Comparison of ENCODE assay signal across 22 cellular contexts in genomic region chr5:148421661-148422060, GRCh38. TPM values are rescaled to one million over a fixed set of nuclear protein-coding genes. Genes with fewer than 3 reads are reported as not detected.
DNase-seq lines count a peak whose midpoint lies in the region; ATAC-seq and TF ChIP-seq lines count a peak whose summit lies in the region.
"Had no signal": no experiment of that assay in that cellular context is flagged by ENCODE, and none has a peak within 500 bp of the region (broad histone marks: within the 10 kb centered on the region; RNA-seq: fewer than 3 reads in every experiment).

No MANE protein-coding gene starts in this region.

- H3K27ac ChIP-seq in CD8-positive, alpha-beta T cell (ENCODE audit: low read depth, low read length) = no peak overlapping the region
- H3K27ac ChIP-seq: HL-60 had no signal

- H3K36me3 Mint-ChIP-seq in activated naive CD4-positive, alpha-beta T cell treated with anti-CD3 and anti-CD28 coated beads, Interleukin-2, amount 50 U/mL, for 72 hours = peaks cover 14 to 38% of the 10 kb centered on the region in 2 donors
- peaks cover 65% of the 10 kb centered on the region for H3K36me3 Mint-ChIP-seq in activated naive CD4-positive, alpha-beta T cell treated with anti-CD3 and anti-CD28 coated beads, Interleukin-2, amount 10 ng/mL, durations not matched to agents 7 days and 5 days
- H3K36me3 Mint-ChIP-seq in CD8-positive, alpha-beta T cell = peaks cover 88% of the 10 kb centered on the region
- H3K36me3 Mint-ChIP-seq in activated T-helper 17 cell treated with anti-CD3 and anti-CD28 coated beads, Interleukin-2, amount 50 U/mL, for 72 hours (ENCODE audit: low read depth) = peaks cover 99% of the 10 kb centered on the region
- H3K36me3 Mint-ChIP-seq in stimulated activated effector memory CD8-positive, alpha-beta T cell treated with anti-CD3 and anti-CD28 coated beads, Interleukin-12 subunit alpha, Interleukin-12 subunit beta, amount 100 ng/mL, for 72 hours = peaks cover 100% of the 10 kb centered on the region

- H3K4me3 Mint-ChIP-seq in activated naive CD4-positive, alpha-beta T cell treated with anti-CD3 and anti-CD28 coated beads, Interleukin-2, amount 10 ng/mL, durations not matched to agents 7 days and 5 days = no peak overlapping the region
- no peak overlapping the region for H3K4me3 Mint-ChIP-seq in CD8-positive, alpha-beta T cell
- H3K4me3 Mint-ChIP-seq in activated T-helper 17 cell treated with anti-CD3 and anti-CD28 coated beads, Interleukin-2, amount 50 U/mL, for 72 hours = no peak overlapping the region
- H3K4me3 Mint-ChIP-seq in stimulated activated effector memory CD8-positive, alpha-beta T cell treated with anti-CD3 and anti-CD28 coated beads, Interleukin-12 subunit alpha, Interleukin-12 subunit beta, amount 100 ng/mL, for 72 hours = no peak overlapping the region
- H3K4me3 Mint-ChIP-seq: CD8-positive, alpha-beta memory T cell had no signal

- CTCF ChIA-PET in activated naive CD4-positive, alpha-beta T cell treated with anti-CD3 and anti-CD28 coated beads, Interleukin-2, amount 10 ng/mL, durations not matched to agents 7 days and 5 days (lab: Charles Lee) = no interaction called here
- CTCF ChIA-PET in CD8-positive, alpha-beta T cell (lab: Charles Lee) = interaction anchor here (0.8 kb wide), 2 partner anchors 20 to 614 kb away, joined by 3 read pairs; no protein-coding TSS in a partner anchor

- no peak for DNase-seq in activated naive CD4-positive, alpha-beta T cell treated with anti-CD3 and anti-CD28 coated beads, Interleukin-2, amount 50 U/mL, for 72 hours (ENCODE audit: low spot score in 2 of 2)
- no peak for DNase-seq in activated naive CD4-positive, alpha-beta T cell treated with anti-CD3 and anti-CD28 coated beads, Interleukin-2, amount 10 ng/mL, durations not matched to agents 7 days and 5 days
- no peak for DNase-seq in CD8-positive, alpha-beta T cell
- DNase-seq in stimulated activated effector memory CD8-positive, alpha-beta T cell treated with anti-CD3 and anti-CD28 coated beads, Interleukin-12 subunit alpha, Interleukin-12 subunit beta, amount 100 ng/mL, for 72 hours (ENCODE audit: low spot score in 2 of 2) = no peak
- no peak for DNase-seq in Ammon's horn (ENCODE audit: low spot score)
- no peak for DNase-seq in NCI-H146 (lab: John Stamatoyannopoulos, UW)
- DNase-seq: CD8-positive, alpha-beta memory T cell; DMS53; GDM1; KBM-7; NCI-H1105; NCI-H1694; NCI-H2081; NCI-H2171; NCI-H345; NCI-H524 treated with DMSO at 0.1 percent for 48 hours; NCI-H82; SIG-M5 had no signal

- H3K27me3 ChIP-seq in CD8-positive, alpha-beta T cell (ENCODE audit: insufficient read depth, low read length) = no peaks in the 10 kb centered on the region

- no peaks in the 10 kb centered on the region for H3K4me1 Mint-ChIP-seq in activated naive CD4-positive, alpha-beta T cell treated with anti-CD3 and anti-CD28 coated beads, Interleukin-2, amount 10 ng/mL, durations not matched to agents 7 days and 5 days
- peaks cover 9% of the 10 kb centered on the region for H3K4me1 Mint-ChIP-seq in CD8-positive, alpha-beta T cell (ENCODE audit: low read depth)
- H3K4me1 Mint-ChIP-seq in activated T-helper 17 cell treated with anti-CD3 and anti-CD28 coated beads, Interleukin-2, amount 50 U/mL, for 72 hours = peaks cover 5% of the 10 kb centered on the region
- peaks cover 15% of the 10 kb centered on the region for H3K4me1 Mint-ChIP-seq in stimulated activated effector memory CD8-positive, alpha-beta T cell treated with anti-CD3 and anti-CD28 coated beads, Interleukin-12 subunit alpha, Interleukin-12 subunit beta, amount 100 ng/mL, for 72 hours

- no peak for TF ChIP-seq CTCF in CD8-positive, alpha-beta T cell (IDR thresholded peaks at IDR 0.05)

- H3K9me3 ChIP-seq in CD8-positive, alpha-beta T cell (ENCODE audit: low read length) = no peaks in the 10 kb centered on the region

- no peaks in the 10 kb centered on the region for H3K27me3 Mint-ChIP-seq in activated naive CD4-positive, alpha-beta T cell treated with anti-CD3 and anti-CD28 coated beads, Interleukin-2, amount 10 ng/mL, durations not matched to agents 7 days and 5 days
- no peaks in the 10 kb centered on the region for H3K27me3 Mint-ChIP-seq in CD8-positive, alpha-beta T cell (ENCODE audit: low read depth)
- H3K27me3 Mint-ChIP-seq in activated T-helper 17 cell treated with anti-CD3 and anti-CD28 coated beads, Interleukin-2, amount 50 U/mL, for 72 hours = no peaks in the 10 kb centered on the region
- H3K27me3 Mint-ChIP-seq: CD8-positive, alpha-beta memory T cell had no signal

- H3K36me3 ChIP-seq in CD8-positive, alpha-beta T cell (ENCODE audit: insufficient read depth, low read length) = peaks cover 40% of the 10 kb centered on the region

- no peak overlapping the region for H3K4me3 ChIP-seq in CD8-positive, alpha-beta T cell (ENCODE audit: low read depth, low read length)

- POLR2A ChIA-PET in CD8-positive, alpha-beta T cell (lab: Charles Lee) = no interaction called here

- no peaks in the 10 kb centered on the region for H3K4me1 ChIP-seq in CD8-positive, alpha-beta T cell (ENCODE audit: insufficient read depth, low read length)

- no peak for ATAC-seq in activated naive CD4-positive, alpha-beta T cell treated with anti-CD3 and anti-CD28 coated beads, Interleukin-2, amount 50 U/mL, for 72 hours
- ATAC-seq in CD8-positive, alpha-beta T cell = no peak
- no peak for ATAC-seq in activated T-helper 17 cell treated with anti-CD3 and anti-CD28 coated beads, Interleukin-2, amount 50 U/mL, for 72 hours (replicated peaks)
- no peak for ATAC-seq in stimulated activated effector memory CD8-positive, alpha-beta T cell treated with anti-CD3 and anti-CD28 coated beads, Interleukin-12 subunit alpha, Interleukin-12 subunit beta, amount 100 ng/mL, for 72 hours
- ATAC-seq: HCT116, Panc1 had no signal

- intact Hi-C loops in CD8-positive, alpha-beta T cell (cut with DNase I, micrococcal nuclease) = no loop called here

- peak overlapping the region; percentile 0 to 55 for H3K27ac Mint-ChIP-seq in activated naive CD4-positive, alpha-beta T cell treated with anti-CD3 and anti-CD28 coated beads, Interleukin-2, amount 50 U/mL, for 72 hours
- no peak overlapping the region for H3K27ac Mint-ChIP-seq in activated naive CD4-positive, alpha-beta T cell treated with anti-CD3 and anti-CD28 coated beads, Interleukin-2, amount 10 ng/mL, durations not matched to agents 7 days and 5 days
- peak overlapping the region; percentile 19 for H3K27ac Mint-ChIP-seq in CD8-positive, alpha-beta T cell
- peak overlapping the region; percentile 28 for H3K27ac Mint-ChIP-seq in activated T-helper 17 cell treated with anti-CD3 and anti-CD28 coated beads, Interleukin-2, amount 50 U/mL, for 72 hours
- peak overlapping the region; percentile 64 for H3K27ac Mint-ChIP-seq in stimulated activated effector memory CD8-positive, alpha-beta T cell treated with anti-CD3 and anti-CD28 coated beads, Interleukin-12 subunit alpha, Interleukin-12 subunit beta, amount 100 ng/mL, for 72 hours

- no peaks in the 10 kb centered on the region for H3K9me3 Mint-ChIP-seq in activated naive CD4-positive, alpha-beta T cell treated with anti-CD3 and anti-CD28 coated beads, Interleukin-2, amount 50 U/mL, for 72 hours
- no peaks in the 10 kb centered on the region for H3K9me3 Mint-ChIP-seq in activated naive CD4-positive, alpha-beta T cell treated with anti-CD3 and anti-CD28 coated beads, Interleukin-2, amount 10 ng/mL, durations not matched to agents 7 days and 5 days
- no peaks in the 10 kb centered on the region for H3K9me3 Mint-ChIP-seq in CD8-positive, alpha-beta T cell
- no peaks in the 10 kb centered on the region for H3K9me3 Mint-ChIP-seq in activated T-helper 17 cell treated with anti-CD3 and anti-CD28 coated beads, Interleukin-2, amount 50 U/mL, for 72 hours
- H3K9me3 Mint-ChIP-seq in stimulated activated effector memory CD8-positive, alpha-beta T cell treated with anti-CD3 and anti-CD28 coated beads, Interleukin-12 subunit alpha, Interleukin-12 subunit beta, amount 100 ng/mL, for 72 hours = no peaks in the 10 kb centered on the region
- H3K9me3 Mint-ChIP-seq: CD8-positive, alpha-beta memory T cell had no signal

RNA-seq across cellular contexts. Expression of gene FBXO38, which starts 37.9 kb away (rescaled TPM):
- total RNA-seq in activated naive CD4-positive, alpha-beta T cell treated with anti-CD3 and anti-CD28 coated beads, Interleukin-2, amount 50 U/mL, for 72 hours = 10 to 100 TPM; 48.7 to 60.3 TPM
- total RNA-seq in CD8-positive, alpha-beta T cell = 10 to 100 TPM; 45.5 to 48.7 TPM
- total RNA-seq in activated T-helper 17 cell treated with anti-CD3 and anti-CD28 coated beads, Interleukin-2, amount 50 U/mL, for 72 hours = 10 to 100 TPM; 44.1 to 53.0 TPM
